9 cellular contexts compared by ENCODE assay signal in the genomic region with DNA sequence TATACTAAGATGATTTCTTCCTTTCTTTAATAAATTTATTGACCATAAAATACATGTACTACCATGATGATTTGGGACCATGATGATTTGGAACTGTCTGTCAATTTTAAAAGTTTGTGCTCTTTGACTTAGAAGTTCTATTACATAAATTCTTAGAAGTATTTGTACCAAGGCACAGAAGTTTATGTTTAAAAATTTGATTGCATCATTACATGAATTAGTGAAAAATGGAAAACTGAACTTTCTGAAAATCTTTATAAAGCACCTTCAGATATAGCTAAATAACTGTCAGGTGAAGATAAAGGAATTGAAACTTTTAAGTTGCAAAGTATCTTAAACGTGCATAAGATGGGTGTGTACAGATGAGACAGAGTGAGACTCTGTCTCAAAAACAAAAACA.
"Had no signal": no experiment of that assay in that cellular context is flagged by ENCODE, and none has a peak within 500 bp of the region (broad histone marks: within the 10 kb centered on the region; RNA-seq: fewer than 3 reads in every experiment).

No MANE protein-coding gene starts in this region.

- H3K4me3 Mint-ChIP-seq: GM23338, H9 had no signal

- FAIRE-seq: H1, H54, HTR-8/SVneo had no signal

- H2AFZ ChIP-seq: GM23338 had no signal

- H3K27ac ChIP-seq: KMS-11 had no signal

- H3K9ac ChIP-seq: KMS-11 had no signal

- DNase-seq: H9, HCEC 1CT, Karpas-422, KBM-7 had no signal

- H3K4me3 ChIP-seq: GM23338 had no signal

- H3K4me2 ChIP-seq: GM23338, KMS-11 had no signal

- H3K27ac Mint-ChIP-seq: GM23338 had no signal

- ATAC-seq: GM23338 had no signal

- H3K4me1 Mint-ChIP-seq: GM23338 had no signal
